8 cellular contexts compared by ENCODE assay signal in the genomic region with DNA sequence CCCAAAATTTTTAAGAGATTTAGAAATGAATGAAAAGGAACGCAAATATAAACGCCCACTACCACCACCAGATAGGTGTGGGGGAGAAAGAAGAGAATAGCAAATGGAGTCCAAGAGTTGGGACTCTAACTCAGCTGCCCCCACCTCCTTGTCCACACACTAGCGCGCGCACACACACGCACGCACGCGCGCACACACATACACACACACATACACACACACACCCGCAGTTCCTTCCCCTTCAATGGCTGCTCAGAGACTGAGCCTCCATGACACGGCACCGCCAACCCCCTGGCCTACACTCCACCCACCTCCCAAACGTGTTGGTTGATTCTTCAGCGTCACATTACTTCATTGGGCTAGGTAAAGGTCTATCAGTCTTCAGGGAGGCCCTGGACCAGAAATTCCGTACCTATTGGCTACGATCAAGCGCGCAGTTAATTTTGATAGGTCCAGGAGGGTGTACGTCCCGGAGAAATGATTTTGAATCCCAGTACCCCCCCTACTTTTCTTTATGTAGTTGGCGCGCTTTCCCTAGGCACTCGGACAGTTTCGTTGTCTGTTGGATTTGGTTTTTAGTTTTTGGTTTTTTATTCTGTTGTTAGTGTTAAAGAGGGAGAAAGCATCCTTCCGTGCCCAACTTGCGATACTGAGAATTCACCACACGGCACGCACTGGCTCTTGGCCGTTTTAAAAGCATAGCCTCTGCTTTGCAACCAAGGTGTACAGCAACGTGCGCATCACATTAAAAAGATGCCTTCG. TPM values are rescaled to one million over a fixed set of nuclear protein-coding genes. Genes with fewer than 3 reads are reported as not detected.
DNase-seq lines count a peak whose midpoint lies in the region; ATAC-seq and TF ChIP-seq lines count a peak whose summit lies in the region.

A gene (minus strand): TSS at position 261 of the 762 bp plus-strand sequence. CDS start 326 bp downstream, outside the sequence.

- no peaks in the 10 kb centered on the region for H3K27me3 ChIP-seq in breast epithelium
- H3K27me3 ChIP-seq in skeletal muscle tissue (ENCODE audit: control insufficient read depth in 3 of 3, insufficient read depth in 3 of 3, low read length in 3 of 3), result no peaks in the 10 kb centered on the region

- CTCF ChIA-PET in AG04449 (lab: Yijun Ruan, JAX), result interaction anchor here (0.6 to 1.3 kb wide), 7 partner anchors 15 to 46 kb away, joined by 3 to 7 read pairs (median 4); a partner anchor contains a TSS

- H3K36me3 ChIP-seq in breast epithelium (no peaks in the 10 kb centered on the region), skeletal muscle tissue (ENCODE audit: control insufficient read depth in 3 of 3, insufficient read depth in 3 of 3, low read length in 3 of 3) (peaks cover 0 to 4% (median 3%) of the 10 kb centered on the region in 3 donors)

- H3K4me3 ChIP-seq in AG04449 (ENCODE audit: low read depth, low read length) (peak within 1 kb of the TSS; percentile 89), breast epithelium (peak within 1 kb of the TSS; percentile 64 to 97 (median 89)), iPS-18c (ENCODE audit: insufficient read depth, low read depth, low read length) (peak within 1 kb of the TSS; percentile 81), skeletal muscle tissue (ENCODE audit: low read length in 3 of 3) (peak within 1 kb of the TSS; percentile 80 to 95 (median 87))

- peak; percentile 92 for TF ChIP-seq POLR2A in breast epithelium (IDR thresholded peaks at IDR 0.05)

- ATAC-seq in GM18873 (IDR thresholded peaks at IDR 0.05; ENCODE audit: low FRiP score, unreplicated experiment), result peak; percentile 88
- ATAC-seq in HG03139 (IDR thresholded peaks at IDR 0.05; ENCODE audit: unreplicated experiment), result peak; percentile 75

- H3K9ac ChIP-seq in skeletal muscle tissue (ENCODE audit: low read depth in 1 of 3, low read length in 3 of 3), result peak within 1 kb of the TSS; percentile 85 to 98 (median 97)

- peak within 1 kb of the TSS; percentile 42; the same call in 1 of the 2 replicates for H3K27ac ChIP-seq in VCaP
- H3K27ac ChIP-seq in breast epithelium, result peak within 1 kb of the TSS; percentile 98 to 99
- H3K27ac ChIP-seq in skeletal muscle tissue (ENCODE audit: low read depth, low read length), result peak within 1 kb of the TSS; percentile 99

- peak; percentile 98 for DNase-seq in AG04449 (ENCODE audit: low read depth, low spot score)
- DNase-seq in NCI-H2196 treated with DMSO at 0.1 percent for 48 hours (lab: John Stamatoyannopoulos, UW; ENCODE audit: unreplicated experiment), result peak; percentile 99
- DNase-seq in breast epithelium (ENCODE audit: low spot score in 2 of 2), result peak; percentile 90 to 98

- intact Hi-C loops in breast epithelium (cut with DNase I; ENCODE audit: low total_unique reads), result no loop called here

- H3K9me3 ChIP-seq in breast epithelium (no peaks in the 10 kb centered on the region), iPS-18c (ENCODE audit: control insufficient read depth, insufficient read depth, low read length) (no peaks in the 10 kb centered on the region), skeletal muscle tissue (ENCODE audit: control insufficient read depth in 3 of 3, low read length in 3 of 3) (no peaks in the 10 kb centered on the region)

- H3K4me1 ChIP-seq in breast epithelium (no peaks in the 10 kb centered on the region), skeletal muscle tissue (ENCODE audit: control insufficient read depth in 3 of 3, insufficient read depth in 3 of 3, low read length in 3 of 3) (peaks cover 7 to 13% (median 10%) of the 10 kb centered on the region in 3 donors)

- TF ChIP-seq CTCF in AG04449 (IDR thresholded peaks at IDR 0.05; ENCODE audit: insufficient read depth, low read length, missing control alignments) (no peak), VCaP (conservative IDR thresholded peaks at IDR 0.05) (peak; percentile 31), breast epithelium (IDR thresholded peaks at IDR 0.05) (peak; percentile 11 to 62 (median 52))

- POLR2A ChIA-PET in AG04449 (lab: Yijun Ruan, JAX), result no interaction called here

RNA-seq across cellular contexts. Expression of the gene that starts here (rescaled TPM):
- total RNA-seq in breast epithelium (10 to 100 TPM; 16.5 to 21.6 (median 18.6) TPM), skeletal muscle tissue (18.8 TPM)

Comparison
In these comparisons a context has a peak if more than half of its experiments do, and no peak if none do; other contexts are left out.
1. Peak in every context shown above with its lines: DNase-seq, ATAC-seq, H3K4me3 ChIP-seq and H3K27ac ChIP-seq.
2. H3K27ac ChIP-seq: peak in every context shown above with its lines; median percentile 99 in skeletal muscle tissue; 98 in breast epithelium; 42 in VCaP.